In the genomic region with DNA sequence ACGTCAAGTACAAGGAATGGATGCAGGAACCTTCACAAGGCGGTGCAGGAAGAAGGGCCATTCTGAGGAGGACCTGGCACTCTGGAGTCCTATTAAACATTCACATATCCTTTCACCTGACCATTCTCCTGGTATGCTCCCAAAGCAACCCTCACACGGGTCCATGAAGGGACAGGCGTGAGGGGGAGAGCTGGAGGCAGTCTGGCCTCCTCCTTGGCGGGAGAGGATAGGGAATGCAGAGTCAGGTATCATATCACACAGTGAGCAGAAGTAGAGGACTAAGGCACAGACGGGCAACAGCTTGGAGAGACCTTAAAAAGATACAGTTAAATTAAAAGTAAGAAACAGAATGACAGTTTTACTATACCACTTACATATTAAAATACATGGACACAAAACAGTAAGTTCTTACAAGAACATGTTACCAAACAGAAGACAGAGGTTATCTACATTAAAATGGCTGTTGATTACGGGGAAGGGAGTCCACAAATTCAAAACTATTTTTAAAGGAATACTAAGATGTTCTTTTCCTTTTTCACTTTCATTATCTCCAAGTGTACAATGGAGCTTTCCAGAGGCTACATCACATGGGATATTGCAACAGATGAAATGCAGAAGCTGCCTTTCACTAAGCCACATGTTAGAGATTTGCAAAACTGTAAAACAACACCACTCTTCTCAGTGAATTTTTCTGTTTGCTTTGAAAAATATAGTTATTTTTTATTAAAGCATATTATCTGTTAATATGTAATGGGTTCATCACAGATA, we compare ENCODE assay signal across 10 cellular contexts. TPM values are rescaled to one million over a fixed set of nuclear protein-coding genes. Genes with fewer than 3 reads are reported as not detected.
DNase-seq lines count a peak whose midpoint lies in the region; ATAC-seq, FAIRE-seq and TF ChIP-seq lines count a peak whose summit lies in the region.
"Had no signal": no experiment of that assay in that cellular context is flagged by ENCODE, and none has a peak within 500 bp of the region (broad histone marks: within the 10 kb centered on the region; RNA-seq: fewer than 3 reads in every experiment).

No MANE protein-coding gene starts in this region.

- CTCF ChIA-PET in activated CD4-positive, alpha-beta memory T cell treated with anti-CD3 and anti-CD28 coated beads, Interleukin-2, amount 10 ng/mL, durations not matched to agents 7 days and 5 days (lab: Charles Lee): interaction anchor here (1.4 to 1.9 kb wide), 2 partner anchors 51 to 60 kb away, joined by 3 to 5 read pairs; no protein-coding TSS in a partner anchor

- peak overlapping the region; percentile 68 for H3K27ac Mint-ChIP-seq in activated CD4-positive, alpha-beta memory T cell treated with anti-CD3 and anti-CD28 coated beads, Interleukin-2, amount 10 ng/mL, durations not matched to agents 7 days and 5 days
- H3K27ac Mint-ChIP-seq in immature natural killer cell: peak overlapping the region; percentile 31 to 80 (median 60)
- H3K27ac Mint-ChIP-seq in stimulated activated naive B cell treated with anti-CD40 and anti-IgM and Interleukin-4, amounts not matched to agents 10 μg/mL and 1 μg/mL and 100 μg/mL, for 72 hours: peak overlapping the region; percentile 73

- FAIRE-seq in GM12891 (lab: Jason Lieb, UNC): no peak

- H3K4me1 Mint-ChIP-seq in activated CD4-positive, alpha-beta memory T cell treated with anti-CD3 and anti-CD28 coated beads, Interleukin-2, amount 10 ng/mL, durations not matched to agents 7 days and 5 days: peaks cover 53% of the 10 kb centered on the region
- peaks cover 34 to 56% of the 10 kb centered on the region in 2 donors for H3K4me1 Mint-ChIP-seq in immature natural killer cell
- peaks cover 23 to 43% of the 10 kb centered on the region in 2 donors for H3K4me1 Mint-ChIP-seq in stimulated activated naive B cell treated with anti-CD40 and anti-IgM and Interleukin-4, amounts not matched to agents 10 μg/mL and 1 μg/mL and 100 μg/mL, for 72 hours

- H3K27me3 Mint-ChIP-seq in activated CD4-positive, alpha-beta memory T cell treated with anti-CD3 and anti-CD28 coated beads, Interleukin-2, amount 10 ng/mL, durations not matched to agents 7 days and 5 days: no peaks in the 10 kb centered on the region
- H3K27me3 Mint-ChIP-seq in immature natural killer cell (ENCODE audit: low read depth in 3 of 3): no peaks in the 10 kb centered on the region
- H3K27me3 Mint-ChIP-seq in stimulated activated naive B cell treated with anti-CD40 and anti-IgM and Interleukin-4, amounts not matched to agents 10 μg/mL and 1 μg/mL and 100 μg/mL, for 72 hours: no peaks in the 10 kb centered on the region

- peaks cover 69% of the 10 kb centered on the region for H3K36me3 Mint-ChIP-seq in activated CD4-positive, alpha-beta memory T cell treated with anti-CD3 and anti-CD28 coated beads, Interleukin-2, amount 10 ng/mL, durations not matched to agents 7 days and 5 days (ENCODE audit: low read depth)
- H3K36me3 Mint-ChIP-seq in immature natural killer cell: peaks cover 9 to 28% (median 16%) of the 10 kb centered on the region in 3 donors
- peaks cover 44 to 59% of the 10 kb centered on the region in 2 donors for H3K36me3 Mint-ChIP-seq in stimulated activated naive B cell treated with anti-CD40 and anti-IgM and Interleukin-4, amounts not matched to agents 10 μg/mL and 1 μg/mL and 100 μg/mL, for 72 hours

- no peak for TF ChIP-seq POLR2A in GM12891 (IDR thresholded peaks at IDR 0.05; ENCODE audit: low read depth, low read length)

- POLR2A ChIA-PET in activated CD4-positive, alpha-beta memory T cell treated with anti-CD3 and anti-CD28 coated beads, Interleukin-2, amount 10 ng/mL, durations not matched to agents 7 days and 5 days (lab: Charles Lee): interaction anchor here (1.4 kb wide), 1 partner anchor 17 kb away, joined by 4 read pairs; no protein-coding TSS in a partner anchor

- peak; percentile 55 for DNase-seq in NOMO-1 treated with DMSO at 0.1 percent for 48 hours (lab: John Stamatoyannopoulos, UW; ENCODE audit: unreplicated experiment)
- DNase-seq in NOMO-1 treated with dmso at 0.1 percent for 144 hours (lab: John Stamatoyannopoulos, UW; ENCODE audit: unreplicated experiment): no peak
- DNase-seq in activated CD4-positive, alpha-beta memory T cell treated with anti-CD3 and anti-CD28 coated beads, Interleukin-2, amount 10 ng/mL, durations not matched to agents 7 days and 5 days: no peak
- DNase-seq in immature natural killer cell: no peak
- DNase-seq in stimulated activated naive B cell treated with anti-CD40 and anti-IgM and Interleukin-4, amounts not matched to agents 10 μg/mL and 1 μg/mL and 100 μg/mL, for 72 hours: no peak
- no peak for DNase-seq in SHP77 (lab: John Stamatoyannopoulos, UW)
- DNase-seq in GM12891 (ENCODE audit: insufficient read length, low spot score): no peak
- no peak for DNase-seq in stimulated activated CD4-positive, alpha-beta T cell treated with anti-CD3 and anti-CD28 coated beads, Interleukin-4, amount 100 ng/mL, for 24 hours
- DNase-seq: activated CD4-positive, CD25-positive, alpha-beta regulatory T cell treated with anti-CD3 and anti-CD28 coated beads, Interleukin-2, amount 50 U/mL, for 72 hours; sigmoid colon had no signal

- no peak for ATAC-seq in stimulated activated naive B cell treated with anti-CD40 and anti-IgM and Interleukin-4, amounts not matched to agents 10 μg/mL and 1 μg/mL and 100 μg/mL, for 72 hours (replicated peaks)

- H3K9me3 Mint-ChIP-seq in activated CD4-positive, alpha-beta memory T cell treated with anti-CD3 and anti-CD28 coated beads, Interleukin-2, amount 10 ng/mL, durations not matched to agents 7 days and 5 days: no peaks in the 10 kb centered on the region
- H3K9me3 Mint-ChIP-seq in immature natural killer cell: no peaks in the 10 kb centered on the region
- H3K9me3 Mint-ChIP-seq in stimulated activated naive B cell treated with anti-CD40 and anti-IgM and Interleukin-4, amounts not matched to agents 10 μg/mL and 1 μg/mL and 100 μg/mL, for 72 hours: no peaks in the 10 kb centered on the region

- no peak overlapping the region for H3K4me3 Mint-ChIP-seq in activated CD4-positive, alpha-beta memory T cell treated with anti-CD3 and anti-CD28 coated beads, Interleukin-2, amount 10 ng/mL, durations not matched to agents 7 days and 5 days
- no peak overlapping the region for H3K4me3 Mint-ChIP-seq in immature natural killer cell
- H3K4me3 Mint-ChIP-seq in stimulated activated naive B cell treated with anti-CD40 and anti-IgM and Interleukin-4, amounts not matched to agents 10 μg/mL and 1 μg/mL and 100 μg/mL, for 72 hours: no peak overlapping the region

TF ChIP-seq in GM12891, 5 proteins besides CTCF, POLR2A, EP300 and RAD21:
- no peak for TF ChIP-seq TAF1 (IDR thresholded peaks at IDR 0.05; ENCODE audit: low read depth, low read length)
- no peak for TF ChIP-seq SPI1 (IDR thresholded peaks at IDR 0.05; ENCODE audit: low read depth, low read length)
- no peak for TF ChIP-seq POLR2AphosphoS5 (IDR thresholded peaks at IDR 0.05; ENCODE audit: low read depth, low read length)
- no peak for TF ChIP-seq POU2F2 (IDR thresholded peaks at IDR 0.05; ENCODE audit: low read depth, low read length)
- TF ChIP-seq PAX5 (IDR thresholded peaks at IDR 0.05; ENCODE audit: insufficient read depth, low read length, severe bottlenecking): no peak

RNA-seq across cellular contexts. Expression of a gene that starts 53.8 kb away (rescaled TPM):
- 100 to 1,000 TPM; 218 to 223 TPM for total RNA-seq in activated CD4-positive, alpha-beta memory T cell treated with anti-CD3 and anti-CD28 coated beads, Interleukin-2, amount 10 ng/mL, durations not matched to agents 7 days and 5 days
- 10 to 100 TPM; 40.7 to 75.5 (median 42.2) TPM for polyA plus RNA-seq in immature natural killer cell
- 96.3 TPM for polyA plus RNA-seq in GM12891 (2012; ENCODE audit: low read depth, missing spikeins)
